ENCODE assay signal across 21 cellular contexts in genomic region chr4:5824227-5824626, GRCh38.
"Had no signal": no experiment of that assay in that cellular context is flagged by ENCODE, and none has a peak within 500 bp of the region (broad histone marks: within the 10 kb centered on the region; RNA-seq: fewer than 3 reads in every experiment).

No MANE protein-coding gene starts in this region.

- H3K27ac Mint-ChIP-seq: activated B cell treated with CpG ODN at 0.5 μM for 24 hours; activated CD4-positive, alpha-beta T cell treated with anti-CD3 and anti-CD28 coated beads for 36 hours; activated T-cell treated with anti-CD3 and anti-CD28 coated beads, Interleukin-2, amount 50 U/mL, for 24 hours; activated T-helper 17 cell treated with anti-CD3 and anti-CD28 coated beads, Interleukin-2, amount 50 U/mL, for 72 hours; endodermal cell; T-helper 17 cell had no signal

- H3K9me3 Mint-ChIP-seq: activated B cell treated with CpG ODN at 0.5 μM for 24 hours; activated naive CD4-positive, alpha-beta T cell treated with anti-CD3 and anti-CD28 coated beads, Interleukin-2, amount 50 U/mL, for 72 hours; activated T-cell treated with anti-CD3 and anti-CD28 coated beads, Interleukin-2, amount 50 U/mL, for 24 hours; activated T-helper 17 cell treated with anti-CD3 and anti-CD28 coated beads, Interleukin-2, amount 50 U/mL, for 72 hours; central memory CD8-positive, alpha-beta T cell; endodermal cell had no signal

- H3K9me3 ChIP-seq: lower lobe of right lung, thyroid gland, upper lobe of right lung had no signal

- H3K4me3 Mint-ChIP-seq: activated B cell treated with CpG ODN at 0.5 μM for 24 hours; activated CD4-positive, alpha-beta T cell treated with anti-CD3 and anti-CD28 coated beads for 36 hours; activated T-cell treated with anti-CD3 and anti-CD28 coated beads, Interleukin-2, amount 50 U/mL, for 24 hours; activated T-helper 17 cell treated with anti-CD3 and anti-CD28 coated beads, Interleukin-2, amount 50 U/mL, for 72 hours; central memory CD8-positive, alpha-beta T cell; endodermal cell; T-helper 17 cell had no signal

- H3K36me3 Mint-ChIP-seq: activated naive CD4-positive, alpha-beta T cell treated with anti-CD3 and anti-CD28 coated beads, Interleukin-2, amount 50 U/mL, for 72 hours; naive B cell had no signal

- H3K4me3 ChIP-seq: coronary artery, lower lobe of right lung, thyroid gland, upper lobe of right lung had no signal

- H3K27me3 ChIP-seq: thyroid gland, upper lobe of right lung had no signal

- H3K4me1 ChIP-seq: thyroid gland had no signal

- H3K27ac ChIP-seq: coronary artery, lower lobe of right lung, thyroid gland, upper lobe of right lung had no signal

- DNase-seq: activated B cell treated with CpG ODN at 0.5 μM for 24 hours; activated CD4-positive, alpha-beta T cell treated with anti-CD3 and anti-CD28 coated beads, Interleukin-2, amount 50 U/mL, for 4 hours; activated CD8-positive, alpha-beta memory T cell treated with anti-CD3 and anti-CD28 coated beads for 24 hours; activated CD8-positive, alpha-beta memory T cell treated with anti-CD3 and anti-CD28 coated beads, Interleukin-2, amount 50 U/mL, for 4 hours; activated T-cell treated with anti-CD3 and anti-CD28 coated beads, Interleukin-2, amount 50 U/mL, for 24 hours; aorta; kidney; lower lobe of right lung; naive B cell; occipital lobe; stimulated activated CD4-positive, alpha-beta T cell treated with anti-CD3 and anti-CD28 coated beads, Interleukin-4, amount 100 ng/mL, for 24 hours; stimulated activated naive CD4-positive, alpha-beta T cell treated with Interleukin-2 at 50 U/mL for 16 hours; T-helper 17 cell; thyroid gland; upper lobe of right lung had no signal

- H3K27me3 Mint-ChIP-seq: activated CD4-positive, alpha-beta T cell treated with anti-CD3 and anti-CD28 coated beads for 36 hours; activated T-helper 17 cell treated with anti-CD3 and anti-CD28 coated beads, Interleukin-2, amount 50 U/mL, for 72 hours; central memory CD8-positive, alpha-beta T cell had no signal

- H3K4me1 Mint-ChIP-seq: activated T-helper 17 cell treated with anti-CD3 and anti-CD28 coated beads, Interleukin-2, amount 50 U/mL, for 72 hours; endodermal cell had no signal

- ATAC-seq: lower lobe of right lung, T-helper 17 cell, upper lobe of right lung had no signal
